ENCODE assay signal across 8 cellular contexts in the genomic region with DNA sequence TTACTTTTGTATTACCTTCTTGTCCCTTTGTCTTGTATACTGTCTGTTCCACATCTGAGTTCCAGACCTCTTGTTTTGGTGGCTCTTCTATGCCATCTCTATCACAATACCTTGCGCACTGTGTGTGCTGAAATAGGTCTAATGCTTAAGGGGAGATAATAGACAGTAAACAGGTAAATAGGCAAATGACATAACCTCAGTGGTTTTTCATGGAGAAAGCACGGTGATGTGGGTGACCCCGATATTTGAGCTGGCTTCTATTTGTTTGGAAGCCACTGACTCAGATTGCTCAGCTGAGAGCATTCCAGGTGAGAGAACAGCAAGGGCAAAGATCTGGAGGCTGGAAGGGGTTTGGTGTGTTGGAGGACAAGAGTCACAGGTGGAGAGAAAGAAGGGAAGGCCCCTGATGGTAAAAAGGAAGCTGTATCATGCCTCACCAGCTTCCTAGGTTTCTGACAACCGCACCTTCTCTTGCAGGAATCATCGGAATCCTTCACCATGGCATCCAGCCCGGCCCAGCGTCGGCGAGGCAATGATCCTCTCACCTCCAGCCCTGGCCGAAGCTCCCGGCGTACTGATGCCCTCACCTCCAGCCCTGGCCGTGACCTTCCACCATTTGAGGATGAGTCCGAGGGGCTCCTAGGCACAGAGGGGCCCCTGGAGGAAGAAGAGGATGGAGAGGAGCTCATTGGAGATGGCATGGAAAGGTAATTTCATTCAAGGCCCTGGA. TPM values are rescaled to one million over a fixed set of nuclear protein-coding genes. Genes with fewer than 3 reads are reported as not detected.
A peak's percentile ranks its signal among the peaks of the same experiment; 100 is the strongest.
DNase-seq lines count a peak whose midpoint lies in the region; ATAC-seq, FAIRE-seq and TF ChIP-seq lines count a peak whose summit lies in the region.

No MANE protein-coding gene starts in this region.

- TF ChIP-seq POLR2A in GM12892 (IDR thresholded peaks at IDR 0.05; ENCODE audit: low read depth, low read length): no peak
- TF ChIP-seq POLR2A in esophagus squamous epithelium (IDR thresholded peaks at IDR 0.05): no peak

- no peaks in the 10 kb centered on the region; the same call in 1 of the 2 replicates for H3K9me3 ChIP-seq in OCI-LY7 (ENCODE audit: low read length)
- H3K9me3 ChIP-seq in esophagus squamous epithelium: no peaks in the 10 kb centered on the region

- DNase-seq in GM12892 (ENCODE audit: insufficient read length) (no peak), OCI-LY7 (ENCODE audit: low spot score) (peak; percentile 24), esophagus squamous epithelium (lab: John Stamatoyannopoulos, UW) (no peak), retinal pigment epithelial cell (ENCODE audit: low read depth) (no peak), cerebellum (ENCODE audit: low spot score) (no peak)

- H3K4me1 ChIP-seq in OCI-LY7 (ENCODE audit: insufficient read depth, low read length, poor library complexity, severe bottlenecking) (peaks cover 46% of the 10 kb centered on the region), esophagus squamous epithelium (peaks cover 0 to 31% (median 3%) of the 10 kb centered on the region in 3 donors)

- H3K27ac ChIP-seq in OCI-LY7 (ENCODE audit: low read depth, low read length, poor library complexity, severe bottlenecking) (peak overlapping the region; percentile 70), esophagus squamous epithelium (peak overlapping the region in 3 of 4 donors; percentile 75 to 78 (median 77))

- no peaks in the 10 kb centered on the region for H3K9me2 ChIP-seq in OCI-LY7 (ENCODE audit: insufficient read depth, low read length)

- no TSS peak for BruUV-seq in OCI-LY7 (replicated peaks; lab: Mats Ljungman, UMichigan)

- intact Hi-C loops in OCI-LY7 (cut with micrococcal nuclease; ENCODE audit: unreplicated experiment): loop anchor here (2.0 kb wide), 1 partner anchor 74 kb away; a partner anchor contains a TSS
- intact Hi-C loops in esophagus squamous epithelium (cut with DNase I): no loop called here

- H2AFZ ChIP-seq in OCI-LY7 (ENCODE audit: low read length): no peak overlapping the region

- peak overlapping the region; percentile 73 for H3K4me3 ChIP-seq in OCI-LY7 (ENCODE audit: low read depth, low read length, poor library complexity, severe bottlenecking)
- H3K4me3 ChIP-seq in esophagus squamous epithelium: peak overlapping the region; percentile 48 to 68 (median 56)
- peak overlapping the region; percentile 64 for H3K4me3 ChIP-seq in retinal pigment epithelial cell (ENCODE audit: low read length)

- H3K36me3 ChIP-seq in OCI-LY7 (ENCODE audit: insufficient read depth, low read length) (peaks cover 58% of the 10 kb centered on the region), esophagus squamous epithelium (peaks cover 0 to 26% (median 0%) of the 10 kb centered on the region in 3 donors)

- WGBS in esophagus squamous epithelium, 2 donors: 27 to 36% methylated on average over 5 to 10 of the region's 14 CpGs

- H4K20me1 ChIP-seq in OCI-LY7 (ENCODE audit: insufficient read depth, low read length): peaks cover 16% of the 10 kb centered on the region; the same call in 1 of the 2 replicates

- CTCF ChIA-PET in OCI-LY7 (lab: Charles Lee; ENCODE audit: unreplicated experiment): no interaction called here

- FAIRE-seq in GM12892 (lab: Jason Lieb, UNC): peak; percentile 9

- no peaks in the 10 kb centered on the region for H3K27me3 ChIP-seq in esophagus squamous epithelium

- peak overlapping the region; percentile 89 for H3K4me2 ChIP-seq in OCI-LY7 (ENCODE audit: low read length)

- POLR2A ChIA-PET in OCI-LY7 (lab: Charles Lee): interaction anchor here (0.7 to 2.0 kb wide), 10 partner anchors 9 to 456 kb away, joined by 3 to 7 read pairs (median 3); no protein-coding TSS in a partner anchor

- TF ChIP-seq CTCF in OCI-LY7 (conservative IDR thresholded peaks at IDR 0.05; ENCODE audit: low read length) (no peak), esophagus squamous epithelium (IDR thresholded peaks at IDR 0.05) (no peak), retinal pigment epithelial cell (conservative IDR thresholded peaks at IDR 0.05; ENCODE audit: low read depth, low read length) (no peak)

- ATAC-seq in GM19023 (IDR thresholded peaks at IDR 0.05; ENCODE audit: unreplicated experiment) (no peak), GM18511 (IDR thresholded peaks at IDR 0.05; ENCODE audit: unreplicated experiment) (no peak), HG02852 (IDR thresholded peaks at IDR 0.05; ENCODE audit: unreplicated experiment) (no peak)

- H3K79me2 ChIP-seq in OCI-LY7 (ENCODE audit: insufficient read depth, low read depth, low read length): peaks cover 53% of the 10 kb centered on the region

RNA-seq across cellular contexts. Expression of a gene that starts 0.8 kb away (rescaled TPM):
- 68.3 TPM for polyA plus RNA-seq in GM12892 (2012; ENCODE audit: missing spikeins)
- total RNA-seq in OCI-LY7 (2014; rRNA removed; shearing (Covaris generic)): 207 and 237 TPM in 2 replicates
- total RNA-seq in OCI-LY7 (2022): 218 and 234 TPM in 2 replicates
- 10 to 100 TPM; 10.3 to 40.4 (median 30.5) TPM for total RNA-seq in esophagus squamous epithelium
- 36.2 TPM for total RNA-seq in cerebellum

RNA-seq across cellular contexts. Expression of a gene that starts 8.5 kb away (rescaled TPM):
- 14.7 TPM for polyA plus RNA-seq in GM12892 (2012; ENCODE audit: missing spikeins)
- 25.6 and 32.3 TPM in 2 replicates for total RNA-seq in OCI-LY7 (2014; rRNA removed; shearing (Covaris generic))
- 44.6 and 51.4 TPM in 2 replicates for total RNA-seq in OCI-LY7 (2022)
- total RNA-seq in esophagus squamous epithelium: 10 to 100 TPM; 19.2 to 25.7 (median 21.0) TPM
- total RNA-seq in cerebellum: 12.5 TPM

RNA-seq across cellular contexts. Expression of a gene that starts 30.0 kb away (rescaled TPM):
- polyA plus RNA-seq in GM12892 (2012; ENCODE audit: missing spikeins): 3.8 TPM
- 29.4 and 37.7 TPM in 2 replicates for total RNA-seq in OCI-LY7 (2014; rRNA removed; shearing (Covaris generic))
- total RNA-seq in OCI-LY7 (2022) (15.2 and 16.1 TPM in 2 replicates), esophagus squamous epithelium (1 to 10 TPM; 2.1 to 5.5 (median 4.4) TPM), cerebellum (95.3 TPM)
